7 cellular contexts compared by ENCODE assay signal in genomic region chr1:2337501-2337900, GRCh38.
"Had no signal": no experiment of that assay in that cellular context is flagged by ENCODE, and none has a peak within 500 bp of the region (broad histone marks: within the 10 kb centered on the region; RNA-seq: fewer than 3 reads in every experiment).

No MANE protein-coding gene starts in this region.

- H3K4me1 Mint-ChIP-seq: IgD-negative memory B cell had no signal

- DNase-seq: IMR-90, KBM-7 had no signal

- FAIRE-seq: HepG2, HTR-8/SVneo had no signal

- H3K4me3 Mint-ChIP-seq: IgD-negative memory B cell had no signal

- ATAC-seq: HepG2, K562 had no signal

- H3K4me3 ChIP-seq: K562 had no signal

- H3K9me3 Mint-ChIP-seq: IgD-negative memory B cell had no signal

- H3K27ac ChIP-seq: HL-60 had no signal

- H3K27ac Mint-ChIP-seq: IgD-negative memory B cell had no signal

- H3K36me3 Mint-ChIP-seq: IgD-negative memory B cell had no signal
